ENCODE assay signal across 16 cellular contexts in genomic region chr2:240131296-240131695, GRCh38. TPM values are rescaled to one million over a fixed set of nuclear protein-coding genes. Genes with fewer than 3 reads are reported as not detected.
A peak's percentile ranks its signal among the peaks of the same experiment; 100 is the strongest.
DNase-seq lines count a peak whose midpoint lies in the region; ATAC-seq and TF ChIP-seq lines count a peak whose summit lies in the region.
"Had no signal": no experiment of that assay in that cellular context is flagged by ENCODE, and none has a peak within 500 bp of the region (broad histone marks: within the 10 kb centered on the region; RNA-seq: fewer than 3 reads in every experiment).

No MANE protein-coding gene starts in this region.

- H3K4me3 Mint-ChIP-seq in chondrocyte (ENCODE audit: unreplicated experiment) (no peak overlapping the region), neural crest cell (peak overlapping the region; percentile 47), type B pancreatic cell (no peak overlapping the region)
- H3K4me3 Mint-ChIP-seq: B cell, H9 had no signal

- intact Hi-C loops in Right ventricle myocardium inferior (cut with DNase I), result no loop called here
- intact Hi-C loops in left cardiac atrium (cut with DNase I), result no loop called here

- H3K9me3 Mint-ChIP-seq in chondrocyte (ENCODE audit: low read depth) (peaks cover 8% of the 10 kb centered on the region), neural crest cell (no peaks in the 10 kb centered on the region), type B pancreatic cell (no peaks in the 10 kb centered on the region)
- H3K9me3 Mint-ChIP-seq: CD4-positive, alpha-beta memory T cell; H9 had no signal

- no peak for TF ChIP-seq CTCF in chondrocyte (IDR thresholded peaks at IDR 0.05)
- no peak for TF ChIP-seq CTCF in neural crest cell (conservative IDR thresholded peaks at IDR 0.05)
- TF ChIP-seq CTCF in type B pancreatic cell (conservative IDR thresholded peaks at IDR 0.05), result no peak

- H3K4me1 Mint-ChIP-seq in chondrocyte (ENCODE audit: low read depth), result peaks cover 21% of the 10 kb centered on the region
- peaks cover 12% of the 10 kb centered on the region for H3K4me1 Mint-ChIP-seq in neural crest cell
- H3K4me1 Mint-ChIP-seq in type B pancreatic cell (ENCODE audit: unreplicated experiment), result peaks cover 13% of the 10 kb centered on the region

- H3K36me3 Mint-ChIP-seq in chondrocyte (ENCODE audit: low read depth) (peaks cover 47% of the 10 kb centered on the region), neural crest cell (ENCODE audit: low read depth) (peaks cover 8% of the 10 kb centered on the region), type B pancreatic cell (peaks cover 8% of the 10 kb centered on the region)

- ATAC-seq in Right ventricle myocardium inferior (no peak), left cardiac atrium (no peak)
- ATAC-seq: PC-3 had no signal

- H3K27me3 Mint-ChIP-seq in chondrocyte (ENCODE audit: low read depth) (no peaks in the 10 kb centered on the region), neural crest cell (ENCODE audit: low read depth) (peaks cover 1% of the 10 kb centered on the region), type B pancreatic cell (no peaks in the 10 kb centered on the region)
- H3K27me3 Mint-ChIP-seq: B cell; CD4-positive, alpha-beta memory T cell had no signal

- H3K27ac Mint-ChIP-seq in chondrocyte (ENCODE audit: unreplicated experiment) (no peak overlapping the region), neural crest cell (ENCODE audit: unreplicated experiment) (no peak overlapping the region), type B pancreatic cell (no peak overlapping the region)
- H3K27ac Mint-ChIP-seq: B cell; CD4-positive, alpha-beta memory T cell had no signal

- DNase-seq in Right ventricle myocardium inferior (ENCODE audit: missing footprints), result peak; percentile 54
- no peak for DNase-seq in left cardiac atrium
- peak; percentile 74 for DNase-seq in chondrocyte (ENCODE audit: low spot score)
- DNase-seq in neural crest cell (ENCODE audit: low read depth, low spot score), result no peak
- DNase-seq in type B pancreatic cell (ENCODE audit: extremely low spot score, unreplicated experiment), result peak; percentile 59
- no peak for DNase-seq in DMS53 (lab: John Stamatoyannopoulos, UW)
- no peak for DNase-seq in stimulated activated CD4-positive, alpha-beta T cell treated with anti-CD3 and anti-CD28 coated beads, Interleukin-2, amount 100 ng/mL, for 48 hours
- DNase-seq: CD4-positive, alpha-beta memory T cell; MG63; NCI-H1105; NCI-H187; NCI-H446; NCI-H748 treated with DMSO at 0.1 percent for 48 hours; PC-3 had no signal

RNA-seq across cellular contexts. Expression of gene COPS9, which starts 4.8 kb away (rescaled TPM):
- 220 TPM for total RNA-seq in Right ventricle myocardium inferior
- 100 to 1,000 TPM; 160 to 175 TPM for total RNA-seq in left cardiac atrium
- 139 to 162 TPM (median 140 TPM) in 3 replicates for total RNA-seq in chondrocyte
- 138 and 143 TPM in 2 replicates for total RNA-seq in neural crest cell
- total RNA-seq in type B pancreatic cell (ENCODE audit: low replicate concordance), result 131 and 156 TPM in 2 replicates

RNA-seq across cellular contexts. Expression of gene OTOS, which starts 9.2 kb away (rescaled TPM):
- not detected for total RNA-seq in Right ventricle myocardium inferior
- not detected for total RNA-seq in left cardiac atrium
- total RNA-seq in chondrocyte, result not detected in 3 replicates
- not detected in 2 replicates for total RNA-seq in neural crest cell
- total RNA-seq in type B pancreatic cell (ENCODE audit: low replicate concordance), result not detected in 2 replicates
- total RNA-seq: B cell; CD4-positive, alpha-beta memory T cell; H9; PC-3 had no signal

Comparison
In these comparisons a context has a peak if more than half of its experiments do, and no peak if none do; other contexts are left out.
1. DNase-seq: peak in Right ventricle myocardium inferior (single experiment), chondrocyte (single experiment) and type B pancreatic cell (single experiment); none in left cardiac atrium (single experiment), neural crest cell (single experiment), DMS53 (single experiment) and stimulated activated CD4-positive, alpha-beta T cell treated with anti-CD3 and anti-CD28 coated beads, Interleukin-2, amount 100 ng/mL, for 48 hours (0 of 2).